In genomic region chr22:35785181-35785923, GRCh38 we compare ENCODE assay signal across 17 cellular contexts.
A peak's percentile ranks its signal among the peaks of the same experiment; 100 is the strongest.
DNase-seq lines count a peak whose midpoint lies in the region; ATAC-seq, FAIRE-seq and TF ChIP-seq lines count a peak whose summit lies in the region.
"Had no signal": no experiment of that assay in that cellular context is flagged by ENCODE, and none has a peak within 500 bp of the region (broad histone marks: within the 10 kb centered on the region; RNA-seq: fewer than 3 reads in every experiment).

No MANE protein-coding gene starts in this region.

- H3K9me3 ChIP-seq in endothelial cell of umbilical vein (replicated peaks; ENCODE audit: control insufficient read depth, insufficient read depth, low read length): no peaks in the 10 kb centered on the region
- H3K9me3 ChIP-seq: sigmoid colon, thoracic aorta had no signal

- no peak for FAIRE-seq in endothelial cell of umbilical vein (lab: Jason Lieb, UNC)
- FAIRE-seq: D721Med, GM12891, H54 had no signal

- H3K9me1 ChIP-seq in endothelial cell of umbilical vein (replicated peaks; ENCODE audit: control insufficient read depth, extremely low read depth, insufficient read depth, low read length): peaks cover 2% of the 10 kb centered on the region

- H3K4me3 Mint-ChIP-seq in progenitor cell of endocrine pancreas (ENCODE audit: low read depth): no peak overlapping the region
- H3K4me3 Mint-ChIP-seq in natural killer cell: no peak overlapping the region
- H3K4me3 Mint-ChIP-seq: activated CD8-positive, alpha-beta memory T cell treated with anti-CD3 and anti-CD28 coated beads, Interleukin-2, amount 10 ng/mL, durations not matched to agents 7 days and 5 days; endodermal cell had no signal

- H4K20me1 ChIP-seq in endothelial cell of umbilical vein (replicated peaks; ENCODE audit: control insufficient read depth, extremely low read depth, insufficient read depth, low read length): peaks cover 4% of the 10 kb centered on the region

- H3K27me3 ChIP-seq in endothelial cell of umbilical vein (ENCODE audit: control insufficient read depth in 2 of 2, insufficient read depth in 2 of 2, low read length in 2 of 2): no peaks in the 10 kb centered on the region
- H3K27me3 ChIP-seq: sigmoid colon had no signal

- H3K9me3 Mint-ChIP-seq in progenitor cell of endocrine pancreas (ENCODE audit: low read depth): no peaks in the 10 kb centered on the region
- H3K9me3 Mint-ChIP-seq in natural killer cell: no peaks in the 10 kb centered on the region
- H3K9me3 Mint-ChIP-seq: endodermal cell had no signal

- TF ChIP-seq CTCF in endothelial cell of umbilical vein (IDR thresholded peaks at IDR 0.05; ENCODE audit: extremely low read depth in 1 of 2, insufficient read depth in 1 of 2, low read depth in 1 of 2, low read length in 2 of 2) (no peak), progenitor cell of endocrine pancreas (IDR thresholded peaks at IDR 0.05; ENCODE audit: unreplicated experiment) (no peak), natural killer cell (IDR thresholded peaks at IDR 0.05) (no peak)

- H3K79me2 ChIP-seq in endothelial cell of umbilical vein (ENCODE audit: control insufficient read depth, insufficient read depth, low read length): peaks cover 57% of the 10 kb centered on the region

- H3K9ac ChIP-seq in endothelial cell of umbilical vein (replicated peaks; ENCODE audit: extremely low read depth, insufficient read depth, low read length): no peak overlapping the region

- intact Hi-C loops in endothelial cell of umbilical vein (cut with micrococcal nuclease): no loop called here
- intact Hi-C loops in natural killer cell (cut with micrococcal nuclease): no loop called here

- H3K4me1 Mint-ChIP-seq in progenitor cell of endocrine pancreas (ENCODE audit: low read depth): peaks cover 11% of the 10 kb centered on the region
- H3K4me1 Mint-ChIP-seq in natural killer cell: no peaks in the 10 kb centered on the region
- H3K4me1 Mint-ChIP-seq: endodermal cell had no signal

- peak overlapping the region; percentile 23 for H3K27ac Mint-ChIP-seq in progenitor cell of endocrine pancreas
- H3K27ac Mint-ChIP-seq in natural killer cell: no peak overlapping the region
- H3K27ac Mint-ChIP-seq: activated CD8-positive, alpha-beta memory T cell treated with anti-CD3 and anti-CD28 coated beads, Interleukin-2, amount 10 ng/mL, durations not matched to agents 7 days and 5 days; endodermal cell had no signal

- no peak for TF ChIP-seq POLR2A in endothelial cell of umbilical vein (IDR thresholded peaks at IDR 0.05; ENCODE audit: low read depth, low read length)

- H2AFZ ChIP-seq in endothelial cell of umbilical vein (ENCODE audit: low read depth, low read length): no peak overlapping the region

- dilution Hi-C loops in endothelial cell of umbilical vein (cut with MboI; ENCODE audit: extremely low pct_ligation_motif_present, low sequenced_read_pairs): no loop called here

- H3K36me3 ChIP-seq in endothelial cell of umbilical vein (ENCODE audit: control insufficient read depth in 2 of 2, extremely low read depth in 1 of 2, insufficient read depth in 2 of 2, low read length in 2 of 2): peaks cover 11 to 15% of the 10 kb centered on the region in 2 experiments
- H3K36me3 ChIP-seq: thoracic aorta had no signal

- CTCF ChIA-PET in endothelial cell of umbilical vein (lab: Charles Lee): interaction anchor here (0.7 to 1.7 kb wide), 2 partner anchors 10 to 49 kb away, joined by 3 to 7 read pairs; no protein-coding TSS in a partner anchor

- H3K4me2 ChIP-seq in endothelial cell of umbilical vein (ENCODE audit: insufficient read depth, low read length): no peak overlapping the region

- H3K4me1 ChIP-seq in endothelial cell of umbilical vein (ENCODE audit: control insufficient read depth, extremely low read depth, insufficient read depth, low read length): no peaks in the 10 kb centered on the region

- no peaks in the 10 kb centered on the region for H3K27me3 Mint-ChIP-seq in progenitor cell of endocrine pancreas
- no peaks in the 10 kb centered on the region for H3K27me3 Mint-ChIP-seq in natural killer cell (ENCODE audit: low read depth in 2 of 2)

- H3K4me3 ChIP-seq in endothelial cell of umbilical vein (replicated peaks in 1 of 3; ENCODE audit: insufficient read depth in 1 of 3, low read depth in 1 of 3, low read length in 3 of 3): no peak overlapping the region
- H3K4me3 ChIP-seq: sigmoid colon, thoracic aorta had no signal

- BruUV-seq in endothelial cell of umbilical vein (replicated peaks; lab: Mats Ljungman, UMichigan): no TSS peak

- POLR2A ChIA-PET in endothelial cell of umbilical vein (lab: Charles Lee): no interaction called here

- H3K36me3 Mint-ChIP-seq in progenitor cell of endocrine pancreas (ENCODE audit: insufficient read depth) (peaks cover 10% of the 10 kb centered on the region), natural killer cell (no peaks in the 10 kb centered on the region)
- H3K36me3 Mint-ChIP-seq: activated CD8-positive, alpha-beta memory T cell treated with anti-CD3 and anti-CD28 coated beads, Interleukin-2, amount 10 ng/mL, durations not matched to agents 7 days and 5 days had no signal

- DNase-seq in GM04503 (ENCODE audit: low read depth) (peak; percentile 29), OCI-M1 (lab: John Stamatoyannopoulos, UW) (peak; percentile 88), endothelial cell of umbilical vein (ENCODE audit: low read depth, low spot score) (peak; percentile 13), progenitor cell of endocrine pancreas (ENCODE audit: low spot score, unreplicated experiment) (no peak), T-helper 2 cell (no peak), natural killer cell (no peak), NCI-H524 treated with DMSO at 0.1 percent for 48 hours (lab: John Stamatoyannopoulos, UW) (no peak)
- DNase-seq: activated CD8-positive, alpha-beta memory T cell treated with anti-CD3 and anti-CD28 coated beads, Interleukin-2, amount 10 ng/mL, durations not matched to agents 7 days and 5 days; endodermal cell; NCI-H2029; sigmoid colon; T-helper 9 cell had no signal

- H3K27ac ChIP-seq in endothelial cell of umbilical vein (ENCODE audit: insufficient read depth, low read depth, low read length): no peak overlapping the region
- H3K27ac ChIP-seq: thoracic aorta had no signal

- ATAC-seq in GM21360 (IDR thresholded peaks at IDR 0.05; ENCODE audit: unreplicated experiment) (no peak), natural killer cell (no peak)
- ATAC-seq: activated CD8-positive, alpha-beta memory T cell treated with anti-CD3 and anti-CD28 coated beads, Interleukin-2, amount 10 ng/mL, durations not matched to agents 7 days and 5 days had no signal

TF ChIP-seq in endothelial cell of umbilical vein, 7 proteins besides CTCF, POLR2A, EP300 and RAD21:
- TF ChIP-seq GATA2 (IDR thresholded peaks at IDR 0.05; ENCODE audit: insufficient read depth, insufficient read length, low read depth, low read length) (no peak), MAX (IDR thresholded peaks at IDR 0.05; ENCODE audit: insufficient read depth, insufficient read length) (no peak), EZH2 (IDR thresholded peaks at IDR 0.05; ENCODE audit: borderline replicate concordance, low read depth, low read length, severe bottlenecking) (no peak)

Comparison
In these comparisons a context has a peak if more than half of its experiments do, and no peak if none do; other contexts are left out.
1. DNase-seq: peak in GM04503 (single experiment), OCI-M1 (single experiment) and endothelial cell of umbilical vein (single experiment); none in progenitor cell of endocrine pancreas (single experiment), T-helper 2 cell (0 of 5), natural killer cell (single experiment) and NCI-H524 treated with DMSO at 0.1 percent for 48 hours (single experiment).